ENCODE assay signal across 1 cellular context in the genomic region with DNA sequence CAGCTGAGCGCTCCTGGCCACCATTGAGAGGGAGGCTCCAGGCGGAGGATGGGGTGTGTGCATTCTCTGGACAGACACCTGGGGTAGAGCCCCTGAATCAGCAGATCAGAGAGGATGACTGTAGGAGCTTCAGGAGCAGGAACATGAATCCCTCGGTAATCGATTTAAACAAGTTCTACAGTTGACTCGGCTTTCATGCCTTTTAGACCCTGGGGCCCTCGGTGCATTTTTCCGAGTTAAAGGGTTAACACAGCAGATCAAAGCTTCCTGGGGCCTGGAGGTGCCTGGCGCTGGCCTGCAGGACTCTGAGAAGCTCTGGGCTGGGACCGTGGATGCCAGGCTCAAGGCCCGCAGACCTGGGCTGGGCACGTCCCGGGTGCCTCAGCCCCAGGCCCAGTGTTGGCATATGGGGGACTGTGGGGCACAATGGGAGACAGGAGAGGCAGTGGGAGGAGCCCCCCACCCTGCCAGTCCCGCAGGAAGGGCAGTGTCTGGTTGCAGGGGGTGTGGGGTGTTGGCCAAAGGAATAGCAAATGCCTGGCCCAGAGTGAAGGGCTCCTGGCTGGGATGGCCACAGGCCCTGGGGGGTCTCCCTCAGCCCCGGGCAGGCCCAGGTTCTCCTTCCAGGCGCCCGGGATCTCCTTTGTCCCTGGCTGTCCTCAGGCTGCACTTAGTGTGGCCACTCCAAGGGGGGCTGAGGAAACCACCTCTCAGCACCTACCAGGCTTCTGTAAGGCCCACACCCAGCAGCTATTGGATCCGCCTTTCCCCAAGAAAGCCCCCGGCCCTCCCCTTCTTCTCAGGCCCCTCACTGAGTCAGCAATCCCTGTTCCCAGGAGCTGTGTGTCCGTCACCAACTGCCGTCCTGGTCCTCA.
TF ChIP-seq lines count a peak whose summit lies in the region.

No MANE protein-coding gene starts in this region.

TF ChIP-seq in HepG2, 621 proteins besides CTCF, POLR2A, EP300 and RAD21 (continued from another document and continues in another):
- no peak for TF ChIP-seq ZNF597 (CRISPR knock-in tag; IDR thresholded peaks at IDR 0.05)
- TF ChIP-seq PRDM15 (CRISPR knock-in tag; IDR thresholded peaks at IDR 0.05) = no peak
- TF ChIP-seq GATAD1 (CRISPR knock-in tag; IDR thresholded peaks at IDR 0.05) = no peak
- TF ChIP-seq POLR2G (IDR thresholded peaks at IDR 0.05; ENCODE audit: low read depth, low read length) = peak; percentile 29; the same call in 1 of the 2 replicates
- TF ChIP-seq FOXA3 (CRISPR knock-in tag; IDR thresholded peaks at IDR 0.05) = no peak
- no peak for TF ChIP-seq ATRX (CRISPR knock-in tag; IDR thresholded peaks at IDR 0.05; ENCODE audit: borderline replicate concordance)
- TF ChIP-seq, protein P1, sequence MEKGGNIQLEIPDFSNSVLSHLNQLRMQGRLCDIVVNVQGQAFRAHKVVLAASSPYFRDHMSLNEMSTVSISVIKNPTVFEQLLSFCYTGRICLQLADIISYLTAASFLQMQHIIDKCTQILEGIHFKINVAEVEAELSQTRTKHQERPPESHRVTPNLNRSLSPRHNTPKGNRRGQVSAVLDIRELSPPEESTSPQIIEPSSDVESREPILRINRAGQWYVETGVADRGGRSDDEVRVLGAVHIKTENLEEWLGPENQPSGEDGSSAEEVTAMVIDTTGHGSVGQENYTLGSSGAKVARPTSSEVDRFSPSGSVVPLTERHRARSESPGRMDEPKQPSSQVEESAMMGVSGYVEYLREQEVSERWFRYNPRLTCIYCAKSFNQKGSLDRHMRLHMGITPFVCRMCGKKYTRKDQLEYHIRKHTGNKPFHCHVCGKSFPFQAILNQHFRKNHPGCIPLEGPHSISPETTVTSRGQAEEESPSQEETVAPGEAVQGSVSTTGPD (CRISPR knock-in tag; IDR thresholded peaks at IDR 0.05) = no peak
- TF ChIP-seq ZNF878 (CRISPR knock-in tag; IDR thresholded peaks at IDR 0.05) = no peak
- TF ChIP-seq ZNF746 (CRISPR knock-in tag; IDR thresholded peaks at IDR 0.05) = no peak
- TF ChIP-seq HOMEZ (CRISPR knock-in tag; IDR thresholded peaks at IDR 0.05; ENCODE audit: low read depth) = no peak
- TF ChIP-seq MBNL3 (CRISPR knock-in tag; conservative IDR thresholded peaks at IDR 0.05) = no peak
- no peak for TF ChIP-seq ZEB1 (IDR thresholded peaks at IDR 0.05; ENCODE audit: insufficient replicate concordance, low read depth)
- TF ChIP-seq RERE (CRISPR knock-in tag; IDR thresholded peaks at IDR 0.05; ENCODE audit: low read depth) = no peak
- TF ChIP-seq NCOA2 (CRISPR knock-in tag; IDR thresholded peaks at IDR 0.05) = no peak
- TF ChIP-seq ZNF652 (CRISPR knock-in tag; IDR thresholded peaks at IDR 0.05; ENCODE audit: borderline replicate concordance, low read depth) = peak; percentile 93
- TF ChIP-seq ZNF503 (CRISPR knock-in tag; IDR thresholded peaks at IDR 0.05) = no peak
- no peak for TF ChIP-seq ZNF441 (CRISPR knock-in tag; IDR thresholded peaks at IDR 0.05; ENCODE audit: borderline replicate concordance)
- no peak for TF ChIP-seq ZFP90 (CRISPR knock-in tag; IDR thresholded peaks at IDR 0.05; ENCODE audit: borderline replicate concordance)
- no peak for TF ChIP-seq ADNP (CRISPR knock-in tag; IDR thresholded peaks at IDR 0.05)
- TF ChIP-seq, protein P2, sequence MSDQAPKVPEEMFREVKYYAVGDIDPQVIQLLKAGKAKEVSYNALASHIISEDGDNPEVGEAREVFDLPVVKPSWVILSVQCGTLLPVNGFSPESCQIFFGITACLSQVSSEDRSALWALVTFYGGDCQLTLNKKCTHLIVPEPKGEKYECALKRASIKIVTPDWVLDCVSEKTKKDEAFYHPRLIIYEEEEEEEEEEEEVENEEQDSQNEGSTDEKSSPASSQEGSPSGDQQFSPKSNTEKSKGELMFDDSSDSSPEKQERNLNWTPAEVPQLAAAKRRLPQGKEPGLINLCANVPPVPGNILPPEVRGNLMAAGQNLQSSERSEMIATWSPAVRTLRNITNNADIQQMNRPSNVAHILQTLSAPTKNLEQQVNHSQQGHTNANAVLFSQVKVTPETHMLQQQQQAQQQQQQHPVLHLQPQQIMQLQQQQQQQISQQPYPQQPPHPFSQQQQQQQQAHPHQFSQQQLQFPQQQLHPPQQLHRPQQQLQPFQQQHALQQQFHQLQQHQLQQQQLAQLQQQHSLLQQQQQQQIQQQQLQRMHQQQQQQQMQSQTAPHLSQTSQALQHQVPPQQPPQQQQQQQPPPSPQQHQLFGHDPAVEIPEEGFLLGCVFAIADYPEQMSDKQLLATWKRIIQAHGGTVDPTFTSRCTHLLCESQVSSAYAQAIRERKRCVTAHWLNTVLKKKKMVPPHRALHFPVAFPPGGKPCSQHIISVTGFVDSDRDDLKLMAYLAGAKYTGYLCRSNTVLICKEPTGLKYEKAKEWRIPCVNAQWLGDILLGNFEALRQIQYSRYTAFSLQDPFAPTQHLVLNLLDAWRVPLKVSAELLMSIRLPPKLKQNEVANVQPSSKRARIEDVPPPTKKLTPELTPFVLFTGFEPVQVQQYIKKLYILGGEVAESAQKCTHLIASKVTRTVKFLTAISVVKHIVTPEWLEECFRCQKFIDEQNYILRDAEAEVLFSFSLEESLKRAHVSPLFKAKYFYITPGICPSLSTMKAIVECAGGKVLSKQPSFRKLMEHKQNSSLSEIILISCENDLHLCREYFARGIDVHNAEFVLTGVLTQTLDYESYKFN (CRISPR knock-in tag; conservative IDR thresholded peaks at IDR 0.05) = 0 out of 2 replicates have a peak, but pooled peaks have one; percentile 24
- no peak for TF ChIP-seq ZNF414 (CRISPR knock-in tag; IDR thresholded peaks at IDR 0.05)
- TF ChIP-seq THAP7 (CRISPR knock-in tag; IDR thresholded peaks at IDR 0.05) = no peak
- peak; percentile 39; the same call in 1 of the 2 replicates for TF ChIP-seq ZFP91 (CRISPR knock-in tag; IDR thresholded peaks at IDR 0.05; ENCODE audit: borderline replicate concordance)
- no peak for TF ChIP-seq SOX5 (CRISPR knock-in tag; IDR thresholded peaks at IDR 0.05; ENCODE audit: borderline replicate concordance)
- peak; percentile 46 for TF ChIP-seq TCF7 (IDR thresholded peaks at IDR 0.05; ENCODE audit: low read depth)
- no peak for TF ChIP-seq AHR (CRISPR knock-in tag; IDR thresholded peaks at IDR 0.05)
- no peak for TF ChIP-seq ZBTB3 (CRISPR knock-in tag; IDR thresholded peaks at IDR 0.05; ENCODE audit: borderline replicate concordance, low read depth)
